17 cellular contexts compared by ENCODE assay signal in genomic region chr11:10982695-10983492, GRCh38.
A peak's percentile ranks its signal among the peaks of the same experiment; 100 is the strongest.
DNase-seq lines count a peak whose midpoint lies in the region; ATAC-seq and TF ChIP-seq lines count a peak whose summit lies in the region.
"Had no signal": no experiment of that assay in that cellular context is flagged by ENCODE, and none has a peak within 500 bp of the region (broad histone marks: within the 10 kb centered on the region; RNA-seq: fewer than 3 reads in every experiment).

No MANE protein-coding gene starts in this region.

- H2AFZ ChIP-seq in PC-3 (ENCODE audit: low read length): peak overlapping the region; percentile 56; the same call in 1 of the 2 replicates

- H3K27ac ChIP-seq in right cardiac atrium (ENCODE audit: low read length) (peak overlapping the region; percentile 13), PC-3 (ENCODE audit: low read length) (no peak overlapping the region), thyroid gland (no peak overlapping the region), caudate nucleus (ENCODE audit: low read depth, low read length) (no peak overlapping the region), psoas muscle (no peak overlapping the region)
- H3K27ac ChIP-seq: adrenal gland, gastroesophageal sphincter, testis had no signal

- no peak for TF ChIP-seq CTCF in PC-3 (conservative IDR thresholded peaks at IDR 0.05; ENCODE audit: low read depth, low read length)
- TF ChIP-seq CTCF in thyroid gland (IDR thresholded peaks at IDR 0.05): no peak
- no peak for TF ChIP-seq CTCF in psoas muscle (IDR thresholded peaks at IDR 0.05)

- no peak for TF ChIP-seq POLR2A in thyroid gland (IDR thresholded peaks at IDR 0.05)

- no TSS peak for BruUV-seq in PC-3 (replicated peaks; lab: Mats Ljungman, UMichigan)

- H3K4me2 ChIP-seq in PC-3 (ENCODE audit: low read length): peak overlapping the region; percentile 39

- WGBS in right cardiac atrium: 38% methylated on average over 6 of the region's 6 CpGs
- WGBS in thyroid gland, 2 donors: 36 to 65% methylated on average over 6 of the region's 6 CpGs
- 55 to 60% (median 58%) methylated on average over 6 of the region's 6 CpGs for WGBS in psoas muscle, 3 donors

- ATAC-seq in right cardiac atrium (peak; percentile 61), PC-3 (peak; percentile 100), esophagus mucosa (peak; percentile 85), psoas muscle (no peak)
- ATAC-seq: gastroesophageal sphincter, left lobe of liver had no signal

- CTCF ChIA-PET in PC-3 (lab: Charles Lee): interaction anchor here (1.0 kb wide), 1 partner anchor 212 kb away, joined by 3 read pairs; no protein-coding TSS in a partner anchor

- intact Hi-C loops in right cardiac atrium (cut with DNase I): no loop called here
- intact Hi-C loops in cardiac septum (cut with DNase I): no loop called here
- intact Hi-C loops in PC-3 (cut with micrococcal nuclease): no loop called here
- intact Hi-C loops in thyroid gland (cut with DNase I): no loop called here
- intact Hi-C loops in psoas muscle (cut with DNase I): no loop called here

- no peaks in the 10 kb centered on the region for H3K36me3 ChIP-seq in PC-3 (ENCODE audit: low read depth, low read length)
- no peaks in the 10 kb centered on the region for H3K36me3 ChIP-seq in thyroid gland
- H3K36me3 ChIP-seq in psoas muscle (ENCODE audit: insufficient read depth in 1 of 2, low read depth in 1 of 2): no peaks in the 10 kb centered on the region
- H3K36me3 ChIP-seq: adrenal gland, gastroesophageal sphincter had no signal

- H3K27me3 ChIP-seq in right cardiac atrium (ENCODE audit: control insufficient read depth, insufficient read depth) (no peaks in the 10 kb centered on the region), PC-3 (ENCODE audit: low read length) (no peaks in the 10 kb centered on the region), thyroid gland (no peaks in the 10 kb centered on the region), psoas muscle (ENCODE audit: insufficient read depth in 3 of 3, low read length in 2 of 3) (no peaks in the 10 kb centered on the region)
- H3K27me3 ChIP-seq: adrenal gland, gastroesophageal sphincter, testis had no signal

- H3K4me1 ChIP-seq in right cardiac atrium (ENCODE audit: control insufficient read depth, insufficient read depth, low read length): no peaks in the 10 kb centered on the region
- H3K4me1 ChIP-seq in PC-3 (ENCODE audit: insufficient read depth, low read length): peaks cover 13% of the 10 kb centered on the region
- no peaks in the 10 kb centered on the region for H3K4me1 ChIP-seq in thyroid gland
- H3K4me1 ChIP-seq in psoas muscle: no peaks in the 10 kb centered on the region
- H3K4me1 ChIP-seq: adrenal gland, testis had no signal

- no peaks in the 10 kb centered on the region for H4K20me1 ChIP-seq in PC-3 (ENCODE audit: low read length)

- no peaks in the 10 kb centered on the region for H3K79me2 ChIP-seq in PC-3 (ENCODE audit: low read length)

- H3K9me3 ChIP-seq in right cardiac atrium (ENCODE audit: control insufficient read depth, low read length): no peaks in the 10 kb centered on the region
- no peaks in the 10 kb centered on the region for H3K9me3 ChIP-seq in PC-3 (ENCODE audit: low read length)
- H3K9me3 ChIP-seq in thyroid gland: no peaks in the 10 kb centered on the region
- no peaks in the 10 kb centered on the region for H3K9me3 ChIP-seq in psoas muscle
- H3K9me3 ChIP-seq: adrenal gland, gastroesophageal sphincter, testis had no signal

- no peaks in the 10 kb centered on the region for H3K9me2 ChIP-seq in PC-3 (replicated peaks; ENCODE audit: low read length)

- H3F3A ChIP-seq in PC-3 (ENCODE audit: low read length, unreplicated experiment): no peaks in the 10 kb centered on the region

- H3K4me3 ChIP-seq in right cardiac atrium (ENCODE audit: low read length) (no peak overlapping the region), PC-3 (ENCODE audit: low read length) (no peak overlapping the region), thyroid gland (replicated peaks in 1 of 3) (no peak overlapping the region), psoas muscle (no peak overlapping the region)
- H3K4me3 ChIP-seq: adrenal gland, gastroesophageal sphincter, testis had no signal

- no peak for DNase-seq in right cardiac atrium
- DNase-seq in cardiac septum (ENCODE audit: low spot score): no peak
- peak; percentile 54 for DNase-seq in PC-3
- peak; percentile 3 to 4 for DNase-seq in thyroid gland
- DNase-seq in caudate nucleus (lab: John Stamatoyannopoulos, UW): no peak
- DNase-seq in psoas muscle: no peak
- no peak for DNase-seq in Ammon's horn (ENCODE audit: low spot score)
- DNase-seq: activated CD4-positive, alpha-beta T cell treated with anti-CD3 and anti-CD28 coated beads, Interleukin-2, amount 10 ng/mL, durations not matched to agents 7 days and 5 days; activated gamma-delta T cell; adrenal gland; EL; retina; RPMI8226; testis had no signal

- POLR2A ChIA-PET in PC-3 (lab: Charles Lee; ENCODE audit: unreplicated experiment): no interaction called here

- no peak overlapping the region for H3K9ac ChIP-seq in PC-3 (ENCODE audit: low read length)

Comparison
In these comparisons a context has a peak if more than half of its experiments do, and no peak if none do; other contexts are left out.
1. ATAC-seq: peak in right cardiac atrium (2 of 2), PC-3 (single experiment) and esophagus mucosa (single experiment); none in psoas muscle (0 of 4).
2. DNase-seq: peak in PC-3 (single experiment) and thyroid gland (2 of 2); none in right cardiac atrium (0 of 3), cardiac septum (single experiment), caudate nucleus (0 of 61), psoas muscle (0 of 2) and Ammon's horn (single experiment).